25 cellular contexts compared by ENCODE assay signal in the genomic region with DNA sequence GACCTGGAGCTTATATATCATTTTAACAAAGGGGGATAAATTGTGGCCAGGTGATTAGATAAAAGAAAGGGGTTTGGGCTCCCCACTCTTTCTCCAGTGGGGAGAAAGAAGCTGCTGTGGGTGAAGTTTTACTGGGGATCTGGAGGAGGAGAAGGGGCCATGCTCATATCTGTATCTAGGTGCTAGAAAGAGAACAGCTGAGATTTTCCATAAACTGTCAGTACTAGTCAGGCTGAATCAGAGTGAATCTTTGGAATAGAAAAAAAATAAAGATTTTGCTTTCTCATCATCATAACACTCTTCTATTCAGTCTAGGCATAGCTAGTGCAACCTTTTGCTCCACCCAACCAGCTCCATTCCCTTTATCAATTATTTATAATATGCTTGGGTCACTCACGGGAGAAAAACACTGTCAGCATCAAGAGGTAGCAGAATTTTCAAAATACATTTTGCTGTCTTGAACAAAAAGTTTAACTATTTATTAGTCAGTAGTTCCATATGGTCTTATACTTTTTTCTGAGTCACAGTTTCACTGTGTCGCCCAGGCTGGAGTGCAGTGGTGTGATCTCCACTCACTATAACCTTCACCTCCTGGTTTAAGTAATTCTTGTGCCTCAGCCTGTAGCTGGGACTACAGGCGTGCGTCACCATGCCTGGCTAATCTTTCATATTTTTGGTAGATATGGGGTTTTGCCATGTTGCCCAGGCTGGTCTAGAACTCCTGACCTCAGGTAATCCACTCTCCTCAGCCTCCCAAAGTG. TPM values are rescaled to one million over a fixed set of nuclear protein-coding genes. Genes with fewer than 3 reads are reported as not detected.
DNase-seq lines count a peak whose midpoint lies in the region; ATAC-seq lines count a peak whose summit lies in the region.
"Had no signal": no experiment of that assay in that cellular context is flagged by ENCODE, and none has a peak within 500 bp of the region (broad histone marks: within the 10 kb centered on the region; RNA-seq: fewer than 3 reads in every experiment).

No MANE protein-coding gene starts in this region.

- peak overlapping the region; percentile 83 for H3K27ac Mint-ChIP-seq in activated T-cell treated with anti-CD3 and anti-CD28 coated beads, Interleukin-2, amount 50 U/mL, for 72 hours
- H3K27ac Mint-ChIP-seq in natural killer cell treated with Interleukin-12 subunit alpha and Interleukin-12 subunit beta and Interleukin-15 and Interleukin-18, amount 100 ng/mL, for 72 hours = peak overlapping the region; percentile 70 to 92

- DNase-seq in activated T-cell treated with anti-CD3 and anti-CD28 coated beads for 48 hours (ENCODE audit: low read depth) = peak; percentile 20
- no peak for DNase-seq in activated T-cell treated with anti-CD3 and anti-CD28 coated beads, Interleukin-2, amount 50 U/mL, for 1 hour
- DNase-seq in activated T-cell treated with anti-CD3 and anti-CD28 coated beads, Interleukin-2, amount 50 U/mL, for 72 hours = peak in 1 of 2 donors; percentile 22
- DNase-seq in natural killer cell treated with Interleukin-12 subunit alpha and Interleukin-12 subunit beta and Interleukin-15 and Interleukin-18, amount 100 ng/mL, for 72 hours (ENCODE audit: low spot score) = no peak
- DNase-seq in retina = no peak
- DNase-seq in NCI-H82 (lab: John Stamatoyannopoulos, UW) = no peak
- DNase-seq: ACHN, amniotic stem cell, cortex of kidney, esophagus squamous epithelium, gastrocnemius medialis, HCEC 1CT, hippocampal formation, IMR-90, mesendoderm, NCI-H1092, NCI-H187, NCI-H526 had no signal

- ATAC-seq in HG03442 (IDR thresholded peaks at IDR 0.05; ENCODE audit: unreplicated experiment) (peak; percentile 28), HG03039 (IDR thresholded peaks at IDR 0.05; ENCODE audit: unreplicated experiment) (no peak)
- peak; percentile 27 to 52 for ATAC-seq in activated T-cell treated with anti-CD3 and anti-CD28 coated beads, Interleukin-2, amount 50 U/mL, for 72 hours (replicated peaks in 1 of 2)
- no peak for ATAC-seq in natural killer cell treated with Interleukin-12 subunit alpha and Interleukin-12 subunit beta and Interleukin-15 and Interleukin-18, amount 100 ng/mL, for 72 hours
- ATAC-seq: gastrocnemius medialis, left lobe of liver had no signal

- H3K27me3 Mint-ChIP-seq in activated T-cell treated with anti-CD3 and anti-CD28 coated beads, Interleukin-2, amount 50 U/mL, for 72 hours (ENCODE audit: low read depth) = no peaks in the 10 kb centered on the region
- H3K27me3 Mint-ChIP-seq in natural killer cell treated with Interleukin-12 subunit alpha and Interleukin-12 subunit beta and Interleukin-15 and Interleukin-18, amount 100 ng/mL, for 72 hours = no peaks in the 10 kb centered on the region

- H3K9me3 Mint-ChIP-seq in activated T-cell treated with anti-CD3 and anti-CD28 coated beads, Interleukin-2, amount 50 U/mL, for 72 hours = no peaks in the 10 kb centered on the region
- H3K9me3 Mint-ChIP-seq in natural killer cell treated with Interleukin-12 subunit alpha and Interleukin-12 subunit beta and Interleukin-15 and Interleukin-18, amount 100 ng/mL, for 72 hours = no peaks in the 10 kb centered on the region

- no peaks in the 10 kb centered on the region for H3K36me3 Mint-ChIP-seq in activated T-cell treated with anti-CD3 and anti-CD28 coated beads, Interleukin-2, amount 50 U/mL, for 72 hours (ENCODE audit: insufficient read depth in 2 of 2)
- H3K36me3 Mint-ChIP-seq in natural killer cell treated with Interleukin-12 subunit alpha and Interleukin-12 subunit beta and Interleukin-15 and Interleukin-18, amount 100 ng/mL, for 72 hours = no peaks in the 10 kb centered on the region

- H3K4me1 Mint-ChIP-seq in activated T-cell treated with anti-CD3 and anti-CD28 coated beads, Interleukin-2, amount 50 U/mL, for 72 hours (ENCODE audit: low read depth) = peaks cover 51% of the 10 kb centered on the region
- H3K4me1 Mint-ChIP-seq in natural killer cell treated with Interleukin-12 subunit alpha and Interleukin-12 subunit beta and Interleukin-15 and Interleukin-18, amount 100 ng/mL, for 72 hours (ENCODE audit: low read depth in 2 of 2) = peaks cover 47 to 53% of the 10 kb centered on the region in 2 donors

- peak overlapping the region; percentile 51 to 76 for H3K4me3 Mint-ChIP-seq in activated T-cell treated with anti-CD3 and anti-CD28 coated beads, Interleukin-2, amount 50 U/mL, for 72 hours
- peak overlapping the region; percentile 65 for H3K4me3 Mint-ChIP-seq in natural killer cell treated with Interleukin-12 subunit alpha and Interleukin-12 subunit beta and Interleukin-15 and Interleukin-18, amount 100 ng/mL, for 72 hours

RNA-seq across cellular contexts. Expression of a gene that starts 21.3 kb away (rescaled TPM):
- total RNA-seq in activated T-cell treated with anti-CD3 and anti-CD28 coated beads, Interleukin-2, amount 50 U/mL, for 72 hours = 10 to 100 TPM; 17.6 to 18.1 TPM
- 10 to 100 TPM; 17.7 to 28.0 TPM for total RNA-seq in natural killer cell treated with Interleukin-12 subunit alpha and Interleukin-12 subunit beta and Interleukin-15 and Interleukin-18, amount 100 ng/mL, for 72 hours

RNA-seq across cellular contexts. Expression of a gene that starts 36.5 kb away (rescaled TPM):
- total RNA-seq in activated T-cell treated with anti-CD3 and anti-CD28 coated beads, Interleukin-2, amount 50 U/mL, for 72 hours = not detected
- not detected for total RNA-seq in natural killer cell treated with Interleukin-12 subunit alpha and Interleukin-12 subunit beta and Interleukin-15 and Interleukin-18, amount 100 ng/mL, for 72 hours
- total RNA-seq: bronchial epithelial cell, Daoy, esophagus squamous epithelium, gastrocnemius medialis, IMR-90, left lobe of liver, prostate gland, SJSA1 had no signal

Comparison
In these comparisons a context has a peak if more than half of its experiments do, and no peak if none do; other contexts are left out.
1. ATAC-seq: peak in HG03442 (single experiment) and activated T-cell treated with anti-CD3 and anti-CD28 coated beads, Interleukin-2, amount 50 U/mL, for 72 hours (2 of 2); none in natural killer cell treated with Interleukin-12 subunit alpha and Interleukin-12 subunit beta and Interleukin-15 and Interleukin-18, amount 100 ng/mL, for 72 hours (0 of 2) and HG03039 (single experiment).